9 cellular contexts compared by ENCODE assay signal in genomic region chr11:109423114-109423859, GRCh38. TPM values are rescaled to one million over a fixed set of nuclear protein-coding genes. Genes with fewer than 3 reads are reported as not detected.
DNase-seq lines count a peak whose midpoint lies in the region; ATAC-seq, FAIRE-seq and TF ChIP-seq lines count a peak whose summit lies in the region.
"Had no signal": no experiment of that assay in that cellular context is flagged by ENCODE, and none has a peak within 500 bp of the region (broad histone marks: within the 10 kb centered on the region; RNA-seq: fewer than 3 reads in every experiment).

No MANE protein-coding gene starts in this region.

- H3K27ac ChIP-seq in ACC112 (ENCODE audit: low read depth, low read length) (no peak overlapping the region), left lung (no peak overlapping the region)
- no peak overlapping the region for H3K27ac ChIP-seq in effector memory CD4-positive, alpha-beta T cell (ENCODE audit: insufficient read depth, low read length, poor library complexity, severe bottlenecking)

- peaks cover 18% of the 10 kb centered on the region for H3K4me1 Mint-ChIP-seq in chondrocyte (ENCODE audit: low read depth)
- no peaks in the 10 kb centered on the region for H3K4me1 Mint-ChIP-seq in activated CD4-positive, alpha-beta memory T cell treated with anti-CD3 and anti-CD28 coated beads for 36 hours (ENCODE audit: low read depth)

- no peaks in the 10 kb centered on the region for H3K36me3 Mint-ChIP-seq in chondrocyte (ENCODE audit: low read depth)
- H3K36me3 Mint-ChIP-seq in activated CD4-positive, alpha-beta memory T cell treated with anti-CD3 and anti-CD28 coated beads for 36 hours = no peaks in the 10 kb centered on the region

- peak; percentile 11 for TF ChIP-seq CTCF in chondrocyte (IDR thresholded peaks at IDR 0.05)
- no peak for TF ChIP-seq CTCF in left lung (IDR thresholded peaks at IDR 0.05)

- H2AFZ ChIP-seq in ACC112 (ENCODE audit: low read length, unreplicated experiment) = peak overlapping the region; percentile 45

- POLR2A ChIA-PET in activated CD4-positive, alpha-beta memory T cell treated with anti-CD3 and anti-CD28 coated beads for 36 hours (lab: Charles Lee) = no interaction called here

- peak; percentile 9 for FAIRE-seq in HTR-8/SVneo (lab: Jason Lieb, UNC)
- FAIRE-seq: G401.6 had no signal

- ATAC-seq in left lung = peak; percentile 25

- H3K9me3 ChIP-seq in left lung = no peaks in the 10 kb centered on the region
- no peaks in the 10 kb centered on the region for H3K9me3 ChIP-seq in effector memory CD4-positive, alpha-beta T cell (ENCODE audit: control insufficient read depth, low read length)

- H3K27me3 Mint-ChIP-seq in chondrocyte (ENCODE audit: low read depth) = peaks cover 28% of the 10 kb centered on the region
- H3K27me3 Mint-ChIP-seq in activated CD4-positive, alpha-beta memory T cell treated with anti-CD3 and anti-CD28 coated beads for 36 hours = peaks cover 18% of the 10 kb centered on the region

- peak overlapping the region; percentile 77 for H3K4me3 ChIP-seq in ACC112 (ENCODE audit: low read depth, low read length)
- H3K4me3 ChIP-seq in left lung = no peak overlapping the region
- H3K4me3 ChIP-seq in effector memory CD4-positive, alpha-beta T cell (ENCODE audit: insufficient read depth, low read depth, low read length, poor library complexity, severe bottlenecking) = no peak overlapping the region

- H3K4me1 ChIP-seq in ACC112 (ENCODE audit: control insufficient read depth, insufficient read depth, low read length, unreplicated experiment) (peaks cover 6% of the 10 kb centered on the region), left lung (peaks cover 4 to 10% of the 10 kb centered on the region in 2 donors)
- H3K4me1 ChIP-seq in effector memory CD4-positive, alpha-beta T cell (ENCODE audit: control insufficient read depth, insufficient read depth, low read length, poor library complexity, severe bottlenecking) = no peaks in the 10 kb centered on the region

- H3K9me3 Mint-ChIP-seq in chondrocyte (ENCODE audit: low read depth) = no peaks in the 10 kb centered on the region
- no peaks in the 10 kb centered on the region for H3K9me3 Mint-ChIP-seq in activated CD4-positive, alpha-beta memory T cell treated with anti-CD3 and anti-CD28 coated beads for 36 hours

- H3K27ac Mint-ChIP-seq in chondrocyte (ENCODE audit: unreplicated experiment) = no peak overlapping the region
- no peak overlapping the region for H3K27ac Mint-ChIP-seq in activated CD4-positive, alpha-beta memory T cell treated with anti-CD3 and anti-CD28 coated beads for 36 hours

- peaks cover 36% of the 10 kb centered on the region for H3K27me3 ChIP-seq in ACC112 (ENCODE audit: insufficient read depth, low read length)
- peaks cover 42 to 64% of the 10 kb centered on the region in 2 donors for H3K27me3 ChIP-seq in left lung
- H3K27me3 ChIP-seq in effector memory CD4-positive, alpha-beta T cell (replicated peaks; ENCODE audit: control insufficient read depth, insufficient read depth, low read length, poor library complexity, severe bottlenecking) = peaks cover 4% of the 10 kb centered on the region

- H3K36me3 ChIP-seq in ACC112 (ENCODE audit: insufficient read depth, low read length) = no peaks in the 10 kb centered on the region
- H3K36me3 ChIP-seq in left lung = no peaks in the 10 kb centered on the region
- no peaks in the 10 kb centered on the region for H3K36me3 ChIP-seq in effector memory CD4-positive, alpha-beta T cell (ENCODE audit: control insufficient read depth, insufficient read depth, low read length)

- intact Hi-C loops in left lung (cut with DNase I) = no loop called here
- intact Hi-C loops in activated CD4-positive, alpha-beta memory T cell treated with anti-CD3 and anti-CD28 coated beads for 36 hours (cut with micrococcal nuclease) = no loop called here

- H3K4me3 Mint-ChIP-seq in chondrocyte (ENCODE audit: unreplicated experiment) = peak overlapping the region; percentile 81
- no peak overlapping the region for H3K4me3 Mint-ChIP-seq in activated CD4-positive, alpha-beta memory T cell treated with anti-CD3 and anti-CD28 coated beads for 36 hours

- CTCF ChIA-PET in activated CD4-positive, alpha-beta memory T cell treated with anti-CD3 and anti-CD28 coated beads for 36 hours (lab: Charles Lee) = no interaction called here

- no peaks in the 10 kb centered on the region for H3K79me2 ChIP-seq in ACC112 (ENCODE audit: control insufficient read depth, insufficient read depth, low read length, unreplicated experiment)

- peak; percentile 14 for DNase-seq in HTR-8/SVneo (ENCODE audit: insufficient read length, low spot score)
- DNase-seq in chondrocyte (ENCODE audit: low spot score) = peak; percentile 85
- DNase-seq in left lung = peak in 1 of 2 donors; percentile 71
- no peak for DNase-seq in UCSD-AML1 (lab: John Stamatoyannopoulos, UW; ENCODE audit: unreplicated experiment)
- DNase-seq in cortex of kidney (lab: John Stamatoyannopoulos, UW) = no peak
- DNase-seq in activated CD4-positive, alpha-beta memory T cell treated with anti-CD3 and anti-CD28 coated beads for 36 hours = no peak
- DNase-seq in effector memory CD4-positive, alpha-beta T cell = no peak

RNA-seq across cellular contexts. Expression of gene C11orf87, which starts 1.3 kb away (rescaled TPM):
- total RNA-seq in chondrocyte (0.05 to 0.36 TPM (median 0.15 TPM) in 3 replicates), left lung (not detected)
- total RNA-seq in activated CD4-positive, alpha-beta memory T cell treated with anti-CD3 and anti-CD28 coated beads for 36 hours = not detected

Comparison
In these comparisons a context has a peak if more than half of its experiments do, and no peak if none do; other contexts are left out.
1. DNase-seq: peak in HTR-8/SVneo (single experiment) and chondrocyte (single experiment); none in UCSD-AML1 (single experiment), cortex of kidney (single experiment), activated CD4-positive, alpha-beta memory T cell treated with anti-CD3 and anti-CD28 coated beads for 36 hours (single experiment) and effector memory CD4-positive, alpha-beta T cell (0 of 3).